Comparison of ENCODE assay signal across 1 cellular context in genomic region chr3:47475570-47476329, GRCh38.
TF ChIP-seq lines count a peak whose summit lies in the region.

Gene SCAP (minus strand): TSS chr3:47475941. CDS start chr3:47442993, 32,948 bp downstream.

TF ChIP-seq in SK-N-SH, 30 proteins besides CTCF, POLR2A, EP300 and RAD21 (continued from another document):
- TF ChIP-seq USF2 (IDR thresholded peaks at IDR 0.05; ENCODE audit: borderline replicate concordance, low read depth, low read length) (0 out of 2 replicates have a peak, but pooled peaks have one; percentile 33), MAX (IDR thresholded peaks at IDR 0.05; ENCODE audit: low read depth) (peak; percentile 91)
